Comparison of ENCODE assay signal across 24 cellular contexts in the genomic region with DNA sequence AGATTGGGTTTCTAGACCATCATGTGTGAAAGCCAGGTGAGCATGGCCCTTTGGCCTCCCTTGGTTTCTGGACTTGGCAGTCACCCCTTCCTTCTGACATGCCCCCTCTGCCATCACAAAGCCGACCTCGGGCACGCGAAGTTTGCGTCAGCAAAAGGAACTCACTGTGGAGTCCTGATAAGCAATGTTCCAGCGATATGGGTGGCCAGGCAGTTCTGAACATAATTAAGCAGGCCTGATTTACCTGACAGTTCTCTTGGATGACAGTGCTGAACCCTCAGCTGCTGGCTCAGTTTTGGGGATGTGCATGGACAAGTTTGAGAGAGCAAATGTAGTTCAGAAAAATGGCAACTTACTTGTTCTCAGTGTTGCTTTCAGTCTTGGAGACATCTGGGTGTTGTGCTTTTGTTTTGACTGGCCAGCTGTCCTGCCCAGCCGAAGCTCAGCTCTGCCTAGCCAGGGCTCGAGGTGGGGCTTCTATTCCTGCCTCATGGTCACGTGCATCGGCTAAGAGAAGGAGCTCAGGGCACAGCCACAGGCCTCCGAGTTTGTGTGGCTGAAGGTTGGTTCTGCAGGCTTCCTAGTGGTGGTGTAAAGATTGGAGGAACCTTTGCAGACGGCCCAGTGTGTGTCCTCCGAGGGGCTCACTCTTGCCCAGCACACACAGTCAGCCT.
DNase-seq lines count a peak whose midpoint lies in the region; ATAC-seq, FAIRE-seq and TF ChIP-seq lines count a peak whose summit lies in the region.
"Had no signal": no experiment of that assay in that cellular context is flagged by ENCODE, and none has a peak within 500 bp of the region (broad histone marks: within the 10 kb centered on the region; RNA-seq: fewer than 3 reads in every experiment).

No MANE protein-coding gene starts in this region.

- WGBS in H9 (ENCODE audit: extremely low coverage, insufficient read length, low lambda C conversion rate): no CpG with 5 or more reads among the region's 13 CpGs
- WGBS in H1 (ENCODE audit: extremely low coverage in 1 of 2, insufficient coverage in 1 of 2, insufficient read length in 1 of 2, insufficient replicate concordance in 2 of 2, low coverage in 1 of 2, low lambda C conversion rate in 2 of 2, missing lambda C conversion rate in 1 of 2), 2 experiments: 92% methylated on average over 9 of the region's 13 CpGs; no CpG with 5 or more reads in 1 of the 2 experiments
- WGBS in right cardiac atrium: 43% methylated on average over 13 of the region's 13 CpGs
- WGBS in right lobe of liver (ENCODE audit: insufficient coverage, low coverage, low lambda C conversion rate, missing lambda C conversion rate): 81% methylated on average over 6 of the region's 13 CpGs

- peaks cover 32 to 56% of the 10 kb centered on the region in 2 experiments for H3K9me3 Mint-ChIP-seq in H9
- H3K9me3 Mint-ChIP-seq: activated T-helper 1 cell treated with anti-CD3 and anti-CD28 coated beads, Interleukin-12 subunit alpha, Interleukin-12 subunit beta, Interleukin-2, Interleukin-4 antibody, amounts not matched to agents 30 ng/mL and 10 ng/mL and 1 ng/mL, durations not matched to agents 14 hours and 24 hours and 36 hours; CD8-positive, alpha-beta T cell; neural crest cell had no signal

- peaks cover 4 to 11% (median 4%) of the 10 kb centered on the region in 3 experiments; a peak in 3 of 7 replicates for H3K36me3 Mint-ChIP-seq in H9 (ENCODE audit: insufficient read depth in 1 of 3, low read depth in 3 of 3)
- H3K36me3 Mint-ChIP-seq: CD8-positive, alpha-beta T cell had no signal

- H4K20me1 ChIP-seq in H9 (ENCODE audit: control insufficient read depth, insufficient read depth, insufficient read length): no peaks in the 10 kb centered on the region
- H4K20me1 ChIP-seq in H1 (replicated peaks in 1 of 2; ENCODE audit: control insufficient read depth in 1 of 2, insufficient read depth in 2 of 2, low read length in 2 of 2): peaks cover 0 to 1% of the 10 kb centered on the region in 2 experiments

- H3K4me1 ChIP-seq in H9 (ENCODE audit: insufficient read depth, low read length) (peaks cover 30% of the 10 kb centered on the region), H1 (replicated peaks in 1 of 4; ENCODE audit: control insufficient read depth in 3 of 4, insufficient read depth in 4 of 4, low read length in 3 of 4) (peaks cover 5 to 28% (median 18%) of the 10 kb centered on the region in 4 experiments), right cardiac atrium (ENCODE audit: control insufficient read depth, insufficient read depth, low read length) (peaks cover 37% of the 10 kb centered on the region), right lobe of liver (no peaks in the 10 kb centered on the region)
- H3K4me1 ChIP-seq: left lung had no signal

- no peak overlapping the region for H3T11ph ChIP-seq in H9 (ENCODE audit: low read length)

- TF ChIP-seq EP300 in H1 (IDR thresholded peaks at IDR 0.05; ENCODE audit: borderline replicate concordance in 1 of 2, low read depth in 2 of 2, low read length in 2 of 2): no peak

- H2BK5ac ChIP-seq in H9 (ENCODE audit: insufficient read length, low read length) (no peak overlapping the region), H1 (ENCODE audit: low read depth, low read length) (peak overlapping the region; percentile 1; the same call in 1 of the 2 replicates)

- DNase-seq in H9 (no peak), H1 (ENCODE audit: low read depth in 1 of 2, low spot score in 2 of 2) (no peak), right cardiac atrium (peak; percentile 43 to 75 (median 71)), sciatic nerve (ENCODE audit: low spot score) (peak; percentile 54), right lobe of liver (no peak), NCI-H1694 treated with DMSO at 0.1 percent for 48 hours (lab: John Stamatoyannopoulos, UW) (no peak), iPS-NIHi7 (ENCODE audit: extremely low spot score) (no peak)
- DNase-seq: ACHN; activated CD8-positive, alpha-beta T cell treated with anti-CD3 and anti-CD28 coated beads, Interleukin-2, amount 10 ng/mL, durations not matched to agents 7 days and 5 days; left lung; NCI-H187; NCI-H446 treated with DMSO at 0.1 percent for 48 hours; sigmoid colon; stimulated activated CD4-positive, alpha-beta T cell treated with anti-CD3 and anti-CD28 coated beads, Interleukin-4, amount 100 ng/mL, for 1 hour; stimulated activated CD8-positive, alpha-beta memory T cell treated with anti-CD3 and anti-CD28 coated beads, Interleukin-4, amount 100 ng/mL, for 48 hours; T1000; transverse colon had no signal

- no peak for TF ChIP-seq RAD21 in H1 (IDR thresholded peaks at IDR 0.05 in 1 of 2, conservative IDR thresholded peaks at IDR 0.05 in 1 of 2; ENCODE audit: low read depth in 2 of 2, low read length in 2 of 2)

- H2AFZ ChIP-seq in H9 (ENCODE audit: low read length): no peak overlapping the region
- H2AFZ ChIP-seq in H1 (ENCODE audit: low read length): no peak overlapping the region

- H3K23ac ChIP-seq in H9 (ENCODE audit: insufficient read length, low read depth, low read length) (no peak overlapping the region), H1 (ENCODE audit: insufficient read length) (no peak overlapping the region)

- TF ChIP-seq POLR2A in H1 (IDR thresholded peaks at IDR 0.05; ENCODE audit: control extremely low read depth in 1 of 2, low read depth in 2 of 2, low read length in 2 of 2): no peak
- no peak for TF ChIP-seq POLR2A in right lobe of liver (IDR thresholded peaks at IDR 0.05)

- H3K14ac ChIP-seq in H9 (ENCODE audit: insufficient read depth, low read length) (no peak overlapping the region; the same call in 1 of the 2 replicates), H1 (ENCODE audit: insufficient read length) (no peak overlapping the region)

- no peaks in the 10 kb centered on the region for H3K23me2 ChIP-seq in H9 (ENCODE audit: insufficient read length, low read depth, low read length, poor library complexity, severe bottlenecking)
- no peaks in the 10 kb centered on the region for H3K23me2 ChIP-seq in H1 (ENCODE audit: low read depth, low read length)

- H3K56ac ChIP-seq in H9 (ENCODE audit: insufficient read length, low read depth, low read length) (no peak overlapping the region), H1 (replicated peaks; ENCODE audit: insufficient read length, low read depth, low read length) (no peak overlapping the region)

- CTCF ChIA-PET in H1 (lab: Charles Lee; ENCODE audit: partially characterized antibody): no interaction called here

- POLR2A ChIA-PET in H1 (lab: Charles Lee; ENCODE audit: partially characterized antibody): no interaction called here

- TF ChIP-seq CTCF in H9 (conservative IDR thresholded peaks at IDR 0.05) (no peak), H1 (IDR thresholded peaks at IDR 0.05; ENCODE audit: control extremely low read depth in 1 of 3, insufficient read depth in 1 of 3, low read depth in 1 of 3, low read length in 3 of 3) (no peak), right lobe of liver (IDR thresholded peaks at IDR 0.05) (no peak)

- H4K5ac ChIP-seq in H9 (ENCODE audit: insufficient read length, low read depth, low read length) (no peak overlapping the region), H1 (ENCODE audit: insufficient read length, low read depth, low read length) (no peak overlapping the region)

- no peak overlapping the region for H4K8ac ChIP-seq in H9 (replicated peaks; ENCODE audit: insufficient read length, low read depth, low read length)
- H4K8ac ChIP-seq in H1 (ENCODE audit: extremely low read depth, insufficient read depth, low read length): no peak overlapping the region

- H2BK120ac ChIP-seq in H9 (ENCODE audit: low read depth, low read length, poor library complexity, severe bottlenecking) (no peak overlapping the region), H1 (replicated peaks; ENCODE audit: low read depth, low read length) (no peak overlapping the region)

- no peak overlapping the region for H2BK15ac ChIP-seq in H9 (ENCODE audit: low read depth, low read length)
- no peak overlapping the region for H2BK15ac ChIP-seq in H1 (ENCODE audit: low read length)

- intact Hi-C loops in right cardiac atrium (cut with DNase I) (no loop called here), sciatic nerve (cut with DNase I) (no loop called here), right lobe of liver (cut with DNase I) (no loop called here)

- no peak overlapping the region for H2BK12ac ChIP-seq in H9 (ENCODE audit: insufficient read length, low read depth, low read length)
- H2BK12ac ChIP-seq in H1 (ENCODE audit: low read depth, low read length): no peak overlapping the region

- peak; percentile 78 to 86 for ATAC-seq in right cardiac atrium
- ATAC-seq in sciatic nerve: peak; percentile 74
- no peak for ATAC-seq in HG02852 (IDR thresholded peaks at IDR 0.05; ENCODE audit: unreplicated experiment)
- no peak for ATAC-seq in right lobe of liver
- ATAC-seq: activated CD8-positive, alpha-beta T cell treated with anti-CD3 and anti-CD28 coated beads, Interleukin-2, amount 10 ng/mL, durations not matched to agents 7 days and 5 days; CD8-positive, alpha-beta T cell; left lung had no signal

- H3K36me3 ChIP-seq in H1 (ENCODE audit: control insufficient read depth in 2 of 4, insufficient read depth in 4 of 4, low read length in 3 of 4): no peaks in the 10 kb centered on the region
- H3K36me3 ChIP-seq in right lobe of liver: no peaks in the 10 kb centered on the region
- H3K36me3 ChIP-seq: left lung, sigmoid colon, transverse colon had no signal

- H2AK5ac ChIP-seq in H9 (ENCODE audit: insufficient read length, low read length): peak overlapping the region; percentile 31
- H2AK5ac ChIP-seq in H1 (ENCODE audit: low read depth, low read length): no peak overlapping the region

- peaks cover 58 to 65% of the 10 kb centered on the region in 2 experiments for H3K4me1 Mint-ChIP-seq in H9

- H4K91ac ChIP-seq in H9 (ENCODE audit: insufficient read length, low read depth, low read length) (no peak overlapping the region), H1 (replicated peaks; ENCODE audit: insufficient read length, low read length) (no peak overlapping the region)

- H3K4me2 ChIP-seq in H9 (ENCODE audit: insufficient read depth, insufficient read length, low read length) (no peak overlapping the region), H1 (ENCODE audit: insufficient read depth in 1 of 2, low read depth in 2 of 2, low read length in 2 of 2) (no peak overlapping the region)

- no peak overlapping the region for H3K4ac ChIP-seq in H9 (ENCODE audit: low read depth, low read length)
- H3K4ac ChIP-seq in H1 (replicated peaks; ENCODE audit: insufficient read length, low read depth, low read length): no peak overlapping the region

- no peaks in the 10 kb centered on the region for H3K79me1 ChIP-seq in H9 (ENCODE audit: insufficient read depth, low read depth, low read length, poor library complexity, severe bottlenecking)
- no peaks in the 10 kb centered on the region for H3K79me1 ChIP-seq in H1 (ENCODE audit: low read depth, low read length)

- H3K27me3 ChIP-seq in H9 (ENCODE audit: insufficient read depth, low read length) (no peaks in the 10 kb centered on the region), H1 (replicated peaks in 1 of 4; ENCODE audit: control insufficient read depth in 3 of 4, extremely low read depth in 1 of 4, insufficient read depth in 3 of 4, low read length in 3 of 4) (no peaks in the 10 kb centered on the region), right cardiac atrium (ENCODE audit: control insufficient read depth, insufficient read depth) (no peaks in the 10 kb centered on the region), right lobe of liver (no peaks in the 10 kb centered on the region)
- H3K27me3 ChIP-seq: left lung, sigmoid colon, transverse colon had no signal

- FAIRE-seq in H1 (lab: Jason Lieb, UNC): no peak
- FAIRE-seq: GM12891, H54, HTR-8/SVneo had no signal

- H3K4me3 Mint-ChIP-seq in H9: no peak overlapping the region
- H3K4me3 Mint-ChIP-seq: activated CD8-positive, alpha-beta T cell treated with anti-CD3 and anti-CD28 coated beads, Interleukin-2, amount 10 ng/mL, durations not matched to agents 7 days and 5 days; activated T-helper 1 cell treated with anti-CD3 and anti-CD28 coated beads, Interleukin-12 subunit alpha, Interleukin-12 subunit beta, Interleukin-2, Interleukin-4 antibody, amounts not matched to agents 30 ng/mL and 10 ng/mL and 1 ng/mL, durations not matched to agents 14 hours and 24 hours and 36 hours; CD8-positive, alpha-beta T cell; neural crest cell had no signal

- H3K27ac ChIP-seq in H9 (ENCODE audit: insufficient read length, low read depth, low read length): no peak overlapping the region
- no peak overlapping the region for H3K27ac ChIP-seq in H1 (ENCODE audit: low read depth, low read length)
- peak overlapping the region; percentile 82 for H3K27ac ChIP-seq in right cardiac atrium (ENCODE audit: low read length)
- H3K27ac ChIP-seq in right lobe of liver: no peak overlapping the region
- H3K27ac ChIP-seq: left lung, transverse colon had no signal

- no peaks in the 10 kb centered on the region for H3K27me3 Mint-ChIP-seq in H9 (ENCODE audit: low read depth)

- H3K9me3 ChIP-seq in H9 (ENCODE audit: control insufficient read depth, low read depth, low read length) (no peaks in the 10 kb centered on the region), H1 (ENCODE audit: insufficient read depth in 2 of 2, low read depth in 1 of 2, low read length in 1 of 2) (no peaks in the 10 kb centered on the region), right cardiac atrium (ENCODE audit: control insufficient read depth, low read length) (no peaks in the 10 kb centered on the region), right lobe of liver (no peaks in the 10 kb centered on the region)
- H3K9me3 ChIP-seq: left lung, sigmoid colon, transverse colon had no signal

- H3K79me2 ChIP-seq in H9 (ENCODE audit: insufficient read depth, low read length): no peaks in the 10 kb centered on the region; the same call in 1 of the 2 replicates
- peaks cover 0 to 57% of the 10 kb centered on the region in 2 experiments; a peak in 2 of 4 replicates for H3K79me2 ChIP-seq in H1 (ENCODE audit: control insufficient read depth in 1 of 2, insufficient read depth in 2 of 2, low read length in 2 of 2)

- H3K4me3 ChIP-seq in H1 (ENCODE audit: extremely low read depth in 1 of 4, insufficient read depth in 2 of 4, low read depth in 3 of 4, low read length in 4 of 4): no peak overlapping the region
- no peak overlapping the region for H3K4me3 ChIP-seq in right cardiac atrium (ENCODE audit: low read length)
- H3K4me3 ChIP-seq in right lobe of liver: no peak overlapping the region
- H3K4me3 ChIP-seq: left lung, sigmoid colon, transverse colon had no signal

- no peak overlapping the region for H2BK20ac ChIP-seq in H9 (ENCODE audit: low read depth, low read length, poor library complexity, severe bottlenecking)
- no peak overlapping the region for H2BK20ac ChIP-seq in H1 (ENCODE audit: low read length)

- H3K18ac ChIP-seq in H9 (ENCODE audit: insufficient read length, low read depth, low read length): no peak overlapping the region
- no peak overlapping the region for H3K18ac ChIP-seq in H1 (ENCODE audit: extremely low read depth, low read length)

- peak overlapping the region in 1 of 3 experiments; percentile 57; a peak in 1 of 7 replicates for H3K27ac Mint-ChIP-seq in H9
- H3K27ac Mint-ChIP-seq: activated CD8-positive, alpha-beta T cell treated with anti-CD3 and anti-CD28 coated beads, Interleukin-2, amount 10 ng/mL, durations not matched to agents 7 days and 5 days; activated T-helper 1 cell treated with anti-CD3 and anti-CD28 coated beads, Interleukin-12 subunit alpha, Interleukin-12 subunit beta, Interleukin-2, Interleukin-4 antibody, amounts not matched to agents 30 ng/mL and 10 ng/mL and 1 ng/mL, durations not matched to agents 14 hours and 24 hours and 36 hours; CD8-positive, alpha-beta T cell had no signal

- H3K9ac ChIP-seq in H9 (ENCODE audit: extremely low read depth, insufficient read length, low read length): no peak overlapping the region
- no peak overlapping the region for H3K9ac ChIP-seq in H1 (replicated peaks in 1 of 4; ENCODE audit: extremely low read depth in 1 of 4, low read depth in 3 of 4, low read length in 3 of 4)

Comparison
In these comparisons a context has a peak if more than half of its experiments do, and no peak if none do; other contexts are left out.
1. DNase-seq: peak in right cardiac atrium (3 of 3) and sciatic nerve (single experiment); none in H9 (single experiment), H1 (0 of 2), right lobe of liver (0 of 3), NCI-H1694 treated with DMSO at 0.1 percent for 48 hours (single experiment) and iPS-NIHi7 (single experiment).
2. ATAC-seq: peak in right cardiac atrium (2 of 2) and sciatic nerve (single experiment); none in HG02852 (single experiment) and right lobe of liver (0 of 4).